Comparison of ENCODE assay signal across 8 cellular contexts in genomic region chr12:43835656-43836454, GRCh38. TPM values are rescaled to one million over a fixed set of nuclear protein-coding genes. Genes with fewer than 3 reads are reported as not detected.
DNase-seq lines count a peak whose midpoint lies in the region; ATAC-seq lines count a peak whose summit lies in the region.

TSS of gene TMEM117 (plus strand) at chr12:43836081.

- H3K4me3 ChIP-seq in mesodermal cell (ENCODE audit: extremely low read depth, insufficient read depth, low read length, poor library complexity, severe bottlenecking), result peak within 1 kb of the TSS; percentile 58

- H3K27ac ChIP-seq in mesodermal cell (ENCODE audit: low read depth, low read length, severe bottlenecking), result no peak within 1 kb of the TSS

- DNase-seq in 8988T (peak; percentile 45), NCI-H460 (ENCODE audit: extremely low read depth, low read depth) (peak; percentile 18)
- peak; percentile 20 to 26 for DNase-seq in activated CD8-positive, alpha-beta memory T cell treated with anti-CD3 and anti-CD28 coated beads for 4 hours (ENCODE audit: low read depth in 2 of 2)
- DNase-seq in effector memory CD8-positive, alpha-beta T cell, result peak; percentile 50 to 62 (median 52)
- DNase-seq in stimulated activated CD8-positive, alpha-beta memory T cell treated with anti-CD3 and anti-CD28 coated beads, Interleukin-2, amount 100 ng/mL, for 1 hour (ENCODE audit: low read depth in 2 of 2), result peak; percentile 29 to 31

- peaks cover 8% of the 10 kb centered on the region for H3K36me3 Mint-ChIP-seq in effector memory CD8-positive, alpha-beta T cell (ENCODE audit: insufficient read depth)

- H3K9me3 ChIP-seq in mesodermal cell (ENCODE audit: control insufficient read depth, low read length), result no peaks in the 10 kb centered on the region

- WGBS in mesodermal cell (ENCODE audit: insufficient coverage in 2 of 2), 2 experiments, result 0% methylated on average over 73 to 75 of the region's 101 CpGs

- peak; percentile 53 for ATAC-seq in GM18508 (IDR thresholded peaks at IDR 0.05; ENCODE audit: insufficient read depth, unreplicated experiment)
- peak; percentile 80 for ATAC-seq in HG02943 (IDR thresholded peaks at IDR 0.05; ENCODE audit: low read depth, unreplicated experiment)
- ATAC-seq in effector memory CD8-positive, alpha-beta T cell (replicated peaks), result peak; percentile 69

- H3K4me1 ChIP-seq in mesodermal cell (ENCODE audit: control insufficient read depth, insufficient read depth, low read length, poor library complexity, severe bottlenecking), result no peaks in the 10 kb centered on the region

- no peaks in the 10 kb centered on the region for H3K27me3 Mint-ChIP-seq in effector memory CD8-positive, alpha-beta T cell

- H3K27ac Mint-ChIP-seq in effector memory CD8-positive, alpha-beta T cell, result peak within 1 kb of the TSS; percentile 78 to 92

- no peaks in the 10 kb centered on the region for H3K36me3 ChIP-seq in mesodermal cell (ENCODE audit: control insufficient read depth, insufficient read depth, low read length)

- H3K9me3 Mint-ChIP-seq in effector memory CD8-positive, alpha-beta T cell, result no peaks in the 10 kb centered on the region

- peak within 1 kb of the TSS; percentile 70 to 84 for H3K4me3 Mint-ChIP-seq in effector memory CD8-positive, alpha-beta T cell

- H3K4me1 Mint-ChIP-seq in effector memory CD8-positive, alpha-beta T cell (ENCODE audit: low read depth in 2 of 2), result peaks cover 27 to 30% of the 10 kb centered on the region in 2 donors

RNA-seq across cellular contexts. Expression of gene TMEM117, which starts in this region (rescaled TPM):
- 3.6 and 3.7 TPM in 2 replicates for total RNA-seq in NCI-H460 (2014; rRNA removed; shearing (Covaris generic))
- 2.6 and 13.6 TPM in 2 replicates for polyA plus RNA-seq in NCI-H460 (2014; cell fraction: nucleus; rRNA removed)
- polyA plus RNA-seq in mesodermal cell (2013, experiment 1 of 2), result 5.0 TPM
- 4.2 TPM for polyA plus RNA-seq in mesodermal cell (2013, experiment 2 of 2)
